17 cellular contexts compared by ENCODE assay signal in genomic region chr16:67526149-67526732, GRCh38. TPM values are rescaled to one million over a fixed set of nuclear protein-coding genes. Genes with fewer than 3 reads are reported as not detected.
A peak's percentile ranks its signal among the peaks of the same experiment; 100 is the strongest.
DNase-seq lines count a peak whose midpoint lies in the region; ATAC-seq and TF ChIP-seq lines count a peak whose summit lies in the region.
"Had no signal": no experiment of that assay in that cellular context is flagged by ENCODE, and none has a peak within 500 bp of the region (broad histone marks: within the 10 kb centered on the region; RNA-seq: fewer than 3 reads in every experiment).

No MANE protein-coding gene starts in this region.

- H3K4me1 ChIP-seq in RWPE2 (ENCODE audit: insufficient read depth, poor library complexity, severe bottlenecking) (peaks cover 3% of the 10 kb centered on the region), trophoblast cell (ENCODE audit: control insufficient read depth in 1 of 2, insufficient read depth in 2 of 2, low read length in 2 of 2) (peaks cover 36 to 39% of the 10 kb centered on the region in 2 experiments), PC-3 (ENCODE audit: insufficient read depth, low read length) (no peaks in the 10 kb centered on the region; the same call in 1 of the 2 replicates)
- H3K4me1 ChIP-seq in CD8-positive, alpha-beta memory T cell (ENCODE audit: insufficient read depth, low read length) = peaks cover 34% of the 10 kb centered on the region

- H3K9me3 Mint-ChIP-seq in CD8-positive, alpha-beta memory T cell = no peaks in the 10 kb centered on the region
- H3K9me3 Mint-ChIP-seq: activated T-cell treated with anti-CD3 and anti-CD28 coated beads, Interleukin-2, amount 50 U/mL, for 24 hours; T-helper 1 cell treated with Interleukin-12 subunit alpha and Interleukin-12 subunit beta and Interleukin-4 antibody, amounts not matched to agents 30 μg/mL and 1 μg/mL, for 36 hours had no signal

- H2BK12ac ChIP-seq in trophoblast cell (ENCODE audit: low read length) = no peak overlapping the region

- H3K4me1 Mint-ChIP-seq in CD8-positive, alpha-beta memory T cell = peaks cover 20 to 24% (median 23%) of the 10 kb centered on the region in 3 donors

- peak; percentile 16 for TF ChIP-seq POLR2A in erythroblast (IDR thresholded peaks at IDR 0.05; ENCODE audit: low read length)

- no CpG with 5 or more reads among the region's 3 CpGs for WGBS in trophoblast cell (ENCODE audit: extremely low coverage, insufficient coverage, insufficient read length)

- H3K4me3 Mint-ChIP-seq in CD8-positive, alpha-beta memory T cell = peak overlapping the region in 3 of 7 donors; percentile 26 to 80 (median 53)
- H3K4me3 Mint-ChIP-seq: activated T-cell treated with anti-CD3 and anti-CD28 coated beads, Interleukin-2, amount 50 U/mL, for 24 hours; T-helper 1 cell treated with Interleukin-12 subunit alpha and Interleukin-12 subunit beta and Interleukin-4 antibody, amounts not matched to agents 30 μg/mL and 1 μg/mL, for 36 hours had no signal

- intact Hi-C loops in PC-3 (cut with micrococcal nuclease) (no loop called here), left colon (cut with DNase I, micrococcal nuclease) (no loop called here)

- H3K9me3 ChIP-seq in RWPE2 (ENCODE audit: severe bottlenecking) (no peaks in the 10 kb centered on the region), trophoblast cell (ENCODE audit: insufficient read depth, low read depth, low read length) (no peaks in the 10 kb centered on the region), PC-3 (ENCODE audit: low read length) (no peaks in the 10 kb centered on the region)
- H3K9me3 ChIP-seq in CD8-positive, alpha-beta memory T cell (ENCODE audit: low read length) = no peaks in the 10 kb centered on the region
- H3K9me3 ChIP-seq: testis had no signal

- ATAC-seq in RWPE2 (ENCODE audit: low read depth) = peak; percentile 7; the same call in 1 of the 3 replicates
- no peak for ATAC-seq in PC-3
- no peak for ATAC-seq in left colon

- no peak overlapping the region for H3K4ac ChIP-seq in trophoblast cell (ENCODE audit: low read depth, low read length)

- peak overlapping the region in 3 of 8 donors; percentile 43 to 52 (median 45) for H3K27ac Mint-ChIP-seq in CD8-positive, alpha-beta memory T cell
- H3K27ac Mint-ChIP-seq: activated T-cell treated with anti-CD3 and anti-CD28 coated beads, Interleukin-2, amount 50 U/mL, for 24 hours; T-helper 1 cell treated with Interleukin-12 subunit alpha and Interleukin-12 subunit beta and Interleukin-4 antibody, amounts not matched to agents 30 μg/mL and 1 μg/mL, for 36 hours had no signal

- H2BK120ac ChIP-seq in trophoblast cell (ENCODE audit: insufficient read depth, low read length, poor library complexity) = no peak overlapping the region

- no peak overlapping the region for H3K18ac ChIP-seq in trophoblast cell (ENCODE audit: low read length)

- no peak overlapping the region for H4K12ac ChIP-seq in trophoblast cell (ENCODE audit: low read depth, low read length)

- H2AK5ac ChIP-seq in trophoblast cell (ENCODE audit: low read length) = no peak overlapping the region

- H3K36me3 ChIP-seq in RWPE2 (ENCODE audit: low read depth) = no peaks in the 10 kb centered on the region
- no peaks in the 10 kb centered on the region for H3K36me3 ChIP-seq in trophoblast cell (ENCODE audit: control insufficient read depth in 1 of 2, insufficient read depth in 2 of 2, low read length in 2 of 2)
- no peaks in the 10 kb centered on the region for H3K36me3 ChIP-seq in PC-3 (ENCODE audit: low read depth, low read length)
- H3K36me3 ChIP-seq in CD8-positive, alpha-beta memory T cell (ENCODE audit: insufficient read depth, low read length) = no peaks in the 10 kb centered on the region

- POLR2A ChIA-PET in PC-3 (lab: Charles Lee; ENCODE audit: unreplicated experiment) = no interaction called here
- POLR2A ChIA-PET in CD8-positive, alpha-beta memory T cell (lab: Charles Lee) = interaction anchor here (0.6 kb wide), 1 partner anchor 26 kb away, joined by 3 read pairs; no protein-coding TSS in a partner anchor

- no peak overlapping the region for H3K4me2 ChIP-seq in trophoblast cell (ENCODE audit: low read length)
- no peak overlapping the region for H3K4me2 ChIP-seq in PC-3 (ENCODE audit: low read length)

- H3K27me3 ChIP-seq in RWPE2 (ENCODE audit: insufficient read depth, poor library complexity, severe bottlenecking) (no peaks in the 10 kb centered on the region), trophoblast cell (ENCODE audit: insufficient read depth, low read length) (no peaks in the 10 kb centered on the region), PC-3 (ENCODE audit: low read length) (no peaks in the 10 kb centered on the region)
- peaks cover 12% of the 10 kb centered on the region for H3K27me3 ChIP-seq in CD8-positive, alpha-beta memory T cell (ENCODE audit: insufficient read depth, low read length, poor library complexity, severe bottlenecking)
- H3K27me3 ChIP-seq: dorsolateral prefrontal cortex, testis had no signal

- no peaks in the 10 kb centered on the region for H3K36me3 Mint-ChIP-seq in CD8-positive, alpha-beta memory T cell

- CTCF ChIA-PET in PC-3 (lab: Charles Lee) = no interaction called here
- CTCF ChIA-PET in CD8-positive, alpha-beta memory T cell (lab: Charles Lee) = interaction anchor here (0.9 to 1.6 kb wide), 5 partner anchors 10 to 115 kb away, joined by 3 to 6 read pairs (median 4); no protein-coding TSS in a partner anchor

- H3K14ac ChIP-seq in trophoblast cell (ENCODE audit: low read length) = no peak overlapping the region

- H4K20me1 ChIP-seq in PC-3 (ENCODE audit: low read length) = peaks cover 4% of the 10 kb centered on the region; the same call in 1 of the 2 replicates

- no peak overlapping the region for H4K8ac ChIP-seq in trophoblast cell (ENCODE audit: low read depth, low read length)

- no TSS peak for BruUV-seq in PC-3 (replicated peaks; lab: Mats Ljungman, UMichigan)

- TF ChIP-seq CTCF in RWPE2 (IDR thresholded peaks at IDR 0.05; ENCODE audit: poor library complexity, severe bottlenecking) (no peak), PC-3 (conservative IDR thresholded peaks at IDR 0.05; ENCODE audit: low read depth, low read length) (no peak)

- H4K91ac ChIP-seq in trophoblast cell (ENCODE audit: low read depth, low read length) = no peak overlapping the region

- H3K27ac ChIP-seq in RWPE2 (ENCODE audit: poor library complexity, severe bottlenecking) (no peak overlapping the region), trophoblast cell (ENCODE audit: low read depth, low read length) (no peak overlapping the region), PC-3 (ENCODE audit: low read length) (no peak overlapping the region)
- no peak overlapping the region for H3K27ac ChIP-seq in CD8-positive, alpha-beta memory T cell (ENCODE audit: low read depth, low read length)
- H3K27ac ChIP-seq: testis had no signal

- H3K27me3 Mint-ChIP-seq in CD8-positive, alpha-beta memory T cell = peaks cover 14 to 25% of the 10 kb centered on the region in 2 donors

- peaks cover 25% of the 10 kb centered on the region for H3K79me1 ChIP-seq in trophoblast cell (ENCODE audit: low read length)

- no peaks in the 10 kb centered on the region for H3K9me2 ChIP-seq in PC-3 (replicated peaks; ENCODE audit: low read length)

- H2AFZ ChIP-seq in trophoblast cell (ENCODE audit: insufficient read depth, low read length, poor library complexity) = no peak overlapping the region
- H2AFZ ChIP-seq in PC-3 (ENCODE audit: low read length) = no peak overlapping the region

- no peak overlapping the region for H2BK5ac ChIP-seq in trophoblast cell (ENCODE audit: low read depth, low read length, poor library complexity)

- H3K9ac ChIP-seq in trophoblast cell (ENCODE audit: low read length) (no peak overlapping the region), PC-3 (ENCODE audit: low read length) (no peak overlapping the region)

- DNase-seq in ELR (ENCODE audit: low read depth) (peak; percentile 76), RWPE2 (ENCODE audit: low spot score) (no peak), erythroblast (lab: John Stamatoyannopoulos, UW) (peak; percentile 80 to 83), trophoblast cell (peak; percentile 92 to 94), PC-3 (no peak), left colon (no peak)
- DNase-seq in CD8-positive, alpha-beta memory T cell = no peak
- DNase-seq: activated CD4-positive, alpha-beta T cell treated with anti-CD3 and anti-CD28 coated beads for 4 hours; activated T-cell treated with anti-CD3 and anti-CD28 coated beads, Interleukin-2, amount 50 U/mL, for 24 hours; amygdala; dorsolateral prefrontal cortex; NCI-H2107; NCI-H82; testis had no signal

- no peaks in the 10 kb centered on the region for H3F3A ChIP-seq in PC-3 (ENCODE audit: low read length, unreplicated experiment)

- H3K4me3 ChIP-seq in RWPE2 (ENCODE audit: severe bottlenecking) (no peak overlapping the region), trophoblast cell (ENCODE audit: low read depth, low read length) (no peak overlapping the region), PC-3 (ENCODE audit: low read length) (no peak overlapping the region)
- H3K4me3 ChIP-seq in CD8-positive, alpha-beta memory T cell (ENCODE audit: low read length) = no peak overlapping the region
- H3K4me3 ChIP-seq: dorsolateral prefrontal cortex, testis had no signal

- H3K23ac ChIP-seq in trophoblast cell (ENCODE audit: low read length) = no peak overlapping the region

- H3K79me2 ChIP-seq in trophoblast cell (ENCODE audit: control insufficient read depth, insufficient read depth, low read length, poor library complexity) (peaks cover 12% of the 10 kb centered on the region), PC-3 (ENCODE audit: low read length) (peaks cover 22% of the 10 kb centered on the region)

RNA-seq across cellular contexts. Expression of gene RIPOR1, which starts 2.4 kb away (rescaled TPM):
- polyA plus RNA-seq in trophoblast cell (2013) = 36.1 and 37.6 TPM in 2 replicates
- 14.8 and 30.8 TPM in 2 replicates for total RNA-seq in PC-3 (2014; rRNA removed)
- total RNA-seq in left colon = 10 to 100 TPM; 14.4 to 22.4 TPM
- 10 to 100 TPM; 23.2 to 27.4 TPM for total RNA-seq in CD8-positive, alpha-beta memory T cell
- 6.1 TPM for polyA plus RNA-seq in CD8-positive, alpha-beta memory T cell

RNA-seq across cellular contexts. Expression of gene CTCF, which starts 36.1 kb away (rescaled TPM):
- 35.2 and 36.0 TPM in 2 replicates for polyA plus RNA-seq in trophoblast cell (2013)
- 30.3 and 34.7 TPM in 2 replicates for total RNA-seq in PC-3 (2014; rRNA removed)
- 10 to 100 TPM; 37.0 to 42.2 TPM for total RNA-seq in left colon
- total RNA-seq in CD8-positive, alpha-beta memory T cell = 10 to 100 TPM; 65.4 to 67.4 TPM
- polyA plus RNA-seq in CD8-positive, alpha-beta memory T cell = 66.4 TPM

RNA-seq across cellular contexts. Expression of gene AGRP, which starts 42.9 kb away (rescaled TPM):
- not detected in 2 replicates for polyA plus RNA-seq in trophoblast cell (2013)
- total RNA-seq in PC-3 (2014; rRNA removed) (not detected in 2 replicates), left colon (not detected)
- total RNA-seq in CD8-positive, alpha-beta memory T cell = not detected
- not detected for polyA plus RNA-seq in CD8-positive, alpha-beta memory T cell
- total RNA-seq: lung microvascular endothelial cell, osteocyte had no signal

RNA-seq across cellular contexts. Expression of gene ATP6V0D1, which starts 45.3 kb away (rescaled TPM):
- 101 and 104 TPM in 2 replicates for polyA plus RNA-seq in trophoblast cell (2013)
- total RNA-seq in PC-3 (2014; rRNA removed) = 65.5 and 76.6 TPM in 2 replicates
- 100 to 1,000 TPM; 226 to 297 TPM for total RNA-seq in left colon
- 10 to 100 TPM; 49.3 to 57.6 TPM for total RNA-seq in CD8-positive, alpha-beta memory T cell
- polyA plus RNA-seq in CD8-positive, alpha-beta memory T cell = 107 TPM

Comparison
In these comparisons a context has a peak if more than half of its experiments do, and no peak if none do; other contexts are left out.
1. DNase-seq: peak in ELR (single experiment), erythroblast (2 of 2) and trophoblast cell (2 of 2); none in RWPE2 (single experiment), PC-3 (single experiment), left colon (0 of 2) and CD8-positive, alpha-beta memory T cell (0 of 5).